1 cellular context compared by ENCODE assay signal in the genomic region with DNA sequence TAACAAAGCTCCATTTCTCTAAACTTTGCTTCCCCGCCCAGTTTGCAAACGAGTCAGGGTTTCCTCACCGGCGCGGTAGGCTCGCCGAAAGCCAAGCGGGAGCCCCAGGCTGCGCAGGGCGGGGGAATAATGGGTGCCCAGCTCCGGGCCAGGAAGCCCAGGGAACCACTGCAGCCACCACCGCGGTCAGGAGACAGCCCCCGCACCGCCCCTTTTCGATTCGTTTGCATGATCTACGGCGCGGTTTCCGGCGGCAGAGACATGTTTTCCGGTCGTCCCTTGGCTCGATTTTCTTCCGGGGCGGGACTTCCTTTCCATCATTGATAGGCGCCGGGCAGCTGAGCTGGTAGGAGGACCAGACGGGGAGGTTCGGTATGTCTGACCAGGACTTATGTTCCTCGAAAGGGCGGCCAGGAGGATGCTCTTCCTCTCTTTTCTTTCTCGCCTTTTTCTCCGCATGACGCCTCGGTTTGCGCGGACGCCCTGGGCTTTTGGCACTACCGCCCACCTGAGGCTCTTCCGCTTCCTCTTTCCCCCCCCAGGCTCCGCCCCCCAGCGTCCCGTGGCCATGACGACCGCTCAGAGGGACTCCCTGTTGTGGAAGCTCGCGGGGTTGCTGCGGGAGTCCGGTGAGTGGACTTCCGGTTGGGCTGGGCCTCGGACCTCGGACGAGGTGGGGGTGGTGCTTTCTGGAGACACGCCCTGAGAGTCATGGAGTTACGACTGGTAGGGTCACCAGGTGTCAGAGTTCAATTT.
TF ChIP-seq lines count a peak whose summit lies in the region.

A gene with protein sequence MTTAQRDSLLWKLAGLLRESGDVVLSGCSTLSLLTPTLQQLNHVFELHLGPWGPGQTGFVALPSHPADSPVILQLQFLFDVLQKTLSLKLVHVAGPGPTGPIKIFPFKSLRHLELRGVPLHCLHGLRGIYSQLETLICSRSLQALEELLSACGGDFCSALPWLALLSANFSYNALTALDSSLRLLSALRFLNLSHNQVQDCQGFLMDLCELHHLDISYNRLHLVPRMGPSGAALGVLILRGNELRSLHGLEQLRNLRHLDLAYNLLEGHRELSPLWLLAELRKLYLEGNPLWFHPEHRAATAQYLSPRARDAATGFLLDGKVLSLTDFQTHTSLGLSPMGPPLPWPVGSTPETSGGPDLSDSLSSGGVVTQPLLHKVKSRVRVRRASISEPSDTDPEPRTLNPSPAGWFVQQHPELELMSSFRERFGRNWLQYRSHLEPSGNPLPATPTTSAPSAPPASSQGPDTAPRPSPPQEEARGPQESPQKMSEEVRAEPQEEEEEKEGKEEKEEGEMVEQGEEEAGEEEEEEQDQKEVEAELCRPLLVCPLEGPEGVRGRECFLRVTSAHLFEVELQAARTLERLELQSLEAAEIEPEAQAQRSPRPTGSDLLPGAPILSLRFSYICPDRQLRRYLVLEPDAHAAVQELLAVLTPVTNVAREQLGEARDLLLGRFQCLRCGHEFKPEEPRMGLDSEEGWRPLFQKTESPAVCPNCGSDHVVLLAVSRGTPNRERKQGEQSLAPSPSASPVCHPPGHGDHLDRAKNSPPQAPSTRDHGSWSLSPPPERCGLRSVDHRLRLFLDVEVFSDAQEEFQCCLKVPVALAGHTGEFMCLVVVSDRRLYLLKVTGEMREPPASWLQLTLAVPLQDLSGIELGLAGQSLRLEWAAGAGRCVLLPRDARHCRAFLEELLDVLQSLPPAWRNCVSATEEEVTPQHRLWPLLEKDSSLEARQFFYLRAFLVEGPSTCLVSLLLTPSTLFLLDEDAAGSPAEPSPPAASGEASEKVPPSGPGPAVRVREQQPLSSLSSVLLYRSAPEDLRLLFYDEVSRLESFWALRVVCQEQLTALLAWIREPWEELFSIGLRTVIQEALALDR (plus strand): TSS at position 306 of the 756 bp plus-strand sequence. CDS start 263 bp downstream, at position 569.

TF ChIP-seq in HepG2, 621 proteins besides CTCF, POLR2A, EP300 and RAD21 (continued from another document and continues in another):
- TF ChIP-seq SRSF9 (IDR thresholded peaks at IDR 0.05; ENCODE audit: borderline replicate concordance, insufficient read depth, low read depth, low read length, poor library complexity, severe bottlenecking) (no peak), NFIC (IDR thresholded peaks at IDR 0.05; ENCODE audit: low read length) (peak; percentile 66), ZNF3 (CRISPR knock-in tag; IDR thresholded peaks at IDR 0.05) (0 out of 2 replicates have a peak, but pooled peaks have one; percentile 15), GPN1 (CRISPR knock-in tag; IDR thresholded peaks at IDR 0.05; ENCODE audit: borderline replicate concordance) (no peak), ZNF563 (CRISPR knock-in tag; IDR thresholded peaks at IDR 0.05) (peak; percentile 94), SMAD9 (CRISPR knock-in tag; IDR thresholded peaks at IDR 0.05) (no peak), KAT7 (CRISPR knock-in tag; IDR thresholded peaks at IDR 0.05; ENCODE audit: borderline replicate concordance) (peak; percentile 95; the same call in 1 of the 2 replicates), ZNF775 (CRISPR knock-in tag; IDR thresholded peaks at IDR 0.05; ENCODE audit: borderline replicate concordance) (no peak), RFX3 (CRISPR knock-in tag; IDR thresholded peaks at IDR 0.05) (peak; percentile 99), ZNF547 (CRISPR knock-in tag; IDR thresholded peaks at IDR 0.05) (peak; percentile 83; the same call in 1 of the 2 replicates), ZFP82 (CRISPR knock-in tag; IDR thresholded peaks at IDR 0.05; ENCODE audit: borderline replicate concordance) (no peak), ELF4 (CRISPR knock-in tag; IDR thresholded peaks at IDR 0.05; ENCODE audit: borderline replicate concordance) (peak; percentile 99)
- TF ChIP-seq, protein P1, sequence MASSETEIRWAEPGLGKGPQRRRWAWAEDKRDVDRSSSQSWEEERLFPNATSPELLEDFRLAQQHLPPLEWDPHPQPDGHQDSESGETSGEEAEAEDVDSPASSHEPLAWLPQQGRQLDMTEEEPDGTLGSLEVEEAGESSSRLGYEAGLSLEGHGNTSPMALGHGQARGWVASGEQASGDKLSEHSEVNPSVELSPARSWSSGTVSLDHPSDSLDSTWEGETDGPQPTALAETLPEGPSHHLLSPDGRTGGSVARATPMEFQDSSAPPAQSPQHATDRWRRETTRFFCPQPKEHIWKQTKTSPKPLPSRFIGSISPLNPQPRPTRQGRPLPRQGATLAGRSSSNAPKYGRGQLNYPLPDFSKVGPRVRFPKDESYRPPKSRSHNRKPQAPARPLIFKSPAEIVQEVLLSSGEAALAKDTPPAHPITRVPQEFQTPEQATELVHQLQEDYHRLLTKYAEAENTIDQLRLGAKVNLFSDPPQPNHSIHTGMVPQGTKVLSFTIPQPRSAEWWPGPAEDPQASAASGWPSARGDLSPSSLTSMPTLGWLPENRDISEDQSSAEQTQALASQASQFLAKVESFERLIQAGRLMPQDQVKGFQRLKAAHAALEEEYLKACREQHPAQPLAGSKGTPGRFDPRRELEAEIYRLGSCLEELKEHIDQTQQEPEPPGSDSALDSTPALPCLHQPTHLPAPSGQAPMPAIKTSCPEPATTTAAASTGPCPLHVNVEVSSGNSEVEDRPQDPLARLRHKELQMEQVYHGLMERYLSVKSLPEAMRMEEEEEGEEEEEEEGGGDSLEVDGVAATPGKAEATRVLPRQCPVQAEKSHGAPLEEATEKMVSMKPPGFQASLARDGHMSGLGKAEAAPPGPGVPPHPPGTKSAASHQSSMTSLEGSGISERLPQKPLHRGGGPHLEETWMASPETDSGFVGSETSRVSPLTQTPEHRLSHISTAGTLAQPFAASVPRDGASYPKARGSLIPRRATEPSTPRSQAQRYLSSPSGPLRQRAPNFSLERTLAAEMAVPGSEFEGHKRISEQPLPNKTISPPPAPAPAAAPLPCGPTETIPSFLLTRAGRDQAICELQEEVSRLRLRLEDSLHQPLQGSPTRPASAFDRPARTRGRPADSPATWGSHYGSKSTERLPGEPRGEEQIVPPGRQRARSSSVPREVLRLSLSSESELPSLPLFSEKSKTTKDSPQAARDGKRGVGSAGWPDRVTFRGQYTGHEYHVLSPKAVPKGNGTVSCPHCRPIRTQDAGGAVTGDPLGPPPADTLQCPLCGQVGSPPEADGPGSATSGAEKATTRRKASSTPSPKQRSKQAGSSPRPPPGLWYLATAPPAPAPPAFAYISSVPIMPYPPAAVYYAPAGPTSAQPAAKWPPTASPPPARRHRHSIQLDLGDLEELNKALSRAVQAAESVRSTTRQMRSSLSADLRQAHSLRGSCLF (CRISPR knock-in tag; IDR thresholded peaks at IDR 0.05; ENCODE audit: borderline replicate concordance), result no peak
- TF ChIP-seq, protein P2, sequence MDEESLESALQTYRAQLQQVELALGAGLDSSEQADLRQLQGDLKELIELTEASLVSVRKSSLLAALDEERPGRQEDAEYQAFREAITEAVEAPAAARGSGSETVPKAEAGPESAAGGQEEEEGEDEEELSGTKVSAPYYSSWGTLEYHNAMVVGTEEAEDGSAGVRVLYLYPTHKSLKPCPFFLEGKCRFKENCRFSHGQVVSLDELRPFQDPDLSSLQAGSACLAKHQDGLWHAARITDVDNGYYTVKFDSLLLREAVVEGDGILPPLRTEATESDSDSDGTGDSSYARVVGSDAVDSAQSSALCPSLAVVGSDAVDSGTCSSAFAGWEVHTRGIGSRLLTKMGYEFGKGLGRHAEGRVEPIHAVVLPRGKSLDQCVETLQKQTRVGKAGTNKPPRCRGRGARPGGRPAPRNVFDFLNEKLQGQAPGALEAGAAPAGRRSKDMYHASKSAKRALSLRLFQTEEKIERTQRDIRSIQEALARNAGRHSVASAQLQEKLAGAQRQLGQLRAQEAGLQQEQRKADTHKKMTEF (CRISPR knock-in tag; IDR thresholded peaks at IDR 0.05), result peak; percentile 91
- TF ChIP-seq, protein P3, sequence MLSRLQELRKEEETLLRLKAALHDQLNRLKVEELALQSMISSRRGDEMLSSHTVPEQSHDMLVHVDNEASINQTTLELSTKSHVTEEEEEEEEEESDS (CRISPR knock-in tag; IDR thresholded peaks at IDR 0.05; ENCODE audit: borderline replicate concordance), result no peak
- TF ChIP-seq, protein P4, sequence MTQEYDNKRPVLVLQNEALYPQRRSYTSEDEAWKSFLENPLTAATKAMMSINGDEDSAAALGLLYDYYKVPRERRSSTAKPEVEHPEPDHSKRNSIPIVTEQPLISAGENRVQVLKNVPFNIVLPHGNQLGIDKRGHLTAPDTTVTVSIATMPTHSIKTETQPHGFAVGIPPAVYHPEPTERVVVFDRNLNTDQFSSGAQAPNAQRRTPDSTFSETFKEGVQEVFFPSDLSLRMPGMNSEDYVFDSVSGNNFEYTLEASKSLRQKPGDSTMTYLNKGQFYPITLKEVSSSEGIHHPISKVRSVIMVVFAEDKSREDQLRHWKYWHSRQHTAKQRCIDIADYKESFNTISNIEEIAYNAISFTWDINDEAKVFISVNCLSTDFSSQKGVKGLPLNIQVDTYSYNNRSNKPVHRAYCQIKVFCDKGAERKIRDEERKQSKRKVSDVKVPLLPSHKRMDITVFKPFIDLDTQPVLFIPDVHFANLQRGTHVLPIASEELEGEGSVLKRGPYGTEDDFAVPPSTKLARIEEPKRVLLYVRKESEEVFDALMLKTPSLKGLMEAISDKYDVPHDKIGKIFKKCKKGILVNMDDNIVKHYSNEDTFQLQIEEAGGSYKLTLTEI (CRISPR knock-in tag; conservative IDR thresholded peaks at IDR 0.05), result no peak
- TF ChIP-seq, protein P5, sequence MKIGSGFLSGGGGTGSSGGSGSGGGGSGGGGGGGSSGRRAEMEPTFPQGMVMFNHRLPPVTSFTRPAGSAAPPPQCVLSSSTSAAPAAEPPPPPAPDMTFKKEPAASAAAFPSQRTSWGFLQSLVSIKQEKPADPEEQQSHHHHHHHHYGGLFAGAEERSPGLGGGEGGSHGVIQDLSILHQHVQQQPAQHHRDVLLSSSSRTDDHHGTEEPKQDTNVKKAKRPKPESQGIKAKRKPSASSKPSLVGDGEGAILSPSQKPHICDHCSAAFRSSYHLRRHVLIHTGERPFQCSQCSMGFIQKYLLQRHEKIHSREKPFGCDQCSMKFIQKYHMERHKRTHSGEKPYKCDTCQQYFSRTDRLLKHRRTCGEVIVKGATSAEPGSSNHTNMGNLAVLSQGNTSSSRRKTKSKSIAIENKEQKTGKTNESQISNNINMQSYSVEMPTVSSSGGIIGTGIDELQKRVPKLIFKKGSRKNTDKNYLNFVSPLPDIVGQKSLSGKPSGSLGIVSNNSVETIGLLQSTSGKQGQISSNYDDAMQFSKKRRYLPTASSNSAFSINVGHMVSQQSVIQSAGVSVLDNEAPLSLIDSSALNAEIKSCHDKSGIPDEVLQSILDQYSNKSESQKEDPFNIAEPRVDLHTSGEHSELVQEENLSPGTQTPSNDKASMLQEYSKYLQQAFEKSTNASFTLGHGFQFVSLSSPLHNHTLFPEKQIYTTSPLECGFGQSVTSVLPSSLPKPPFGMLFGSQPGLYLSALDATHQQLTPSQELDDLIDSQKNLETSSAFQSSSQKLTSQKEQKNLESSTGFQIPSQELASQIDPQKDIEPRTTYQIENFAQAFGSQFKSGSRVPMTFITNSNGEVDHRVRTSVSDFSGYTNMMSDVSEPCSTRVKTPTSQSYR (CRISPR knock-in tag; IDR thresholded peaks at IDR 0.05; ENCODE audit: borderline replicate concordance), result peak; percentile 87; the same call in 1 of the 2 replicates
- TF ChIP-seq, protein P6, sequence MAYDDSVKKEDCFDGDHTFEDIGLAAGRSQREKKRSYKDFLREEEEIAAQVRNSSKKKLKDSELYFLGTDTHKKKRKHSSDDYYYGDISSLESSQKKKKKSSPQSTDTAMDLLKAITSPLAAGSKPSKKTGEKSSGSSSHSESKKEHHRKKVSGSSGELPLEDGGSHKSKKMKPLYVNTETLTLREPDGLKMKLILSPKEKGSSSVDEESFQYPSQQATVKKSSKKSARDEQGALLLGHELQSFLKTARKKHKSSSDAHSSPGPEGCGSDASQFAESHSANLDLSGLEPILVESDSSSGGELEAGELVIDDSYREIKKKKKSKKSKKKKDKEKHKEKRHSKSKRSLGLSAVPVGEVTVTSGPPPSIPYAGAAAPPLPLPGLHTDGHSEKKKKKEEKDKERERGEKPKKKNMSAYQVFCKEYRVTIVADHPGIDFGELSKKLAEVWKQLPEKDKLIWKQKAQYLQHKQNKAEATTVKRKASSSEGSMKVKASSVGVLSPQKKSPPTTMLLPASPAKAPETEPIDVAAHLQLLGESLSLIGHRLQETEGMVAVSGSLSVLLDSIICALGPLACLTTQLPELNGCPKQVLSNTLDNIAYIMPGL (CRISPR knock-in tag; IDR thresholded peaks at IDR 0.05; ENCODE audit: borderline replicate concordance in 1 of 2, low read depth in 1 of 2), result peak; percentile 73 to 78
